In the genomic region with DNA sequence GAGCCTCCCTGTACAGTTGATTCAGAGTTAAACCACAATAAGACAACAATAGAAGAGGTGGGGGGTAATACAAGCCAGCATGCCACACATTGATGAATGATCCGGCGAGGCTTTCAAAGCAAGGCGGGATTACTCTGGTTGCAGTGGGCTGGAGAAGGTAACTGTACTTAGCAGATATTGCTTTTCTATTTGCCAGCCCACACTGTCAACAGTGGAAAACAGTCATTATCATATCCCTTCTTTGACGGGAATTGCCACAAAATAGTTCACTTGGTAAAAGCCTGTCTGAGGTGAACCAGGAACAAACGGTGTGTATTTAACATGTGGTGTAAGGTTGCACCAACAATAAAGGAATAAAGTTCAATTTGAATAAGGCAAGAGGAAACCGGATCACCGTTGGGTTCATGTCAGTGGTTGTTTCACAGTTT, we compare ENCODE assay signal across 19 cellular contexts. TPM values are rescaled to one million over a fixed set of nuclear protein-coding genes. Genes with fewer than 3 reads are reported as not detected.
DNase-seq lines count a peak whose midpoint lies in the region; ATAC-seq, FAIRE-seq and TF ChIP-seq lines count a peak whose summit lies in the region.
"Had no signal": no experiment of that assay in that cellular context is flagged by ENCODE, and none has a peak within 500 bp of the region (broad histone marks: within the 10 kb centered on the region; RNA-seq: fewer than 3 reads in every experiment).

No MANE protein-coding gene starts in this region.

- in situ Hi-C loops in K562 (cut with MboI): no loop called here

- TF ChIP-seq CTCF in K562 (IDR thresholded peaks at IDR 0.05 in 2 of 3, conservative IDR thresholded peaks at IDR 0.05 in 1 of 3; ENCODE audit: insufficient read depth in 2 of 3, low read depth in 1 of 3, low read length in 3 of 3): no peak
- TF ChIP-seq CTCF in liver (IDR thresholded peaks at IDR 0.05; ENCODE audit: low read depth, low read length, missing input control): no peak
- TF ChIP-seq CTCF in colonic mucosa (IDR thresholded peaks at IDR 0.05): no peak
- TF ChIP-seq CTCF in activated CD8-positive, alpha-beta T cell treated with anti-CD3 and anti-CD28 coated beads for 36 hours (IDR thresholded peaks at IDR 0.05): no peak

- intact Hi-C loops in K562 (cut with micrococcal nuclease) (no loop called here), colonic mucosa (cut with DNase I) (no loop called here)
- intact Hi-C loops in activated CD8-positive, alpha-beta T cell treated with anti-CD3 and anti-CD28 coated beads for 36 hours (cut with micrococcal nuclease): no loop called here

- 5% methylated on average over 7 of the region's 7 CpGs for WGBS in K562 (ENCODE audit: insufficient coverage, low coverage, missing lambda C conversion rate)
- 38% methylated on average over 7 of the region's 7 CpGs for WGBS in liver

- CTCF ChIA-PET in K562 (lab: Yijun Ruan, JAX; ENCODE audit: low intra/inter-chr PET ratio): no interaction called here
- CTCF ChIA-PET in activated CD8-positive, alpha-beta T cell treated with anti-CD3 and anti-CD28 coated beads for 36 hours (lab: Charles Lee): no interaction called here

- POLR2A ChIA-PET in K562 (lab: Yijun Ruan, JAX): no interaction called here
- POLR2A ChIA-PET in activated CD8-positive, alpha-beta T cell treated with anti-CD3 and anti-CD28 coated beads for 36 hours (lab: Charles Lee): no interaction called here

- no peaks in the 10 kb centered on the region for H3K9me1 ChIP-seq in K562 (ENCODE audit: control insufficient read depth, insufficient read depth, low read length)

- BruUV-seq in K562 (replicated peaks; lab: Mats Ljungman, UMichigan): no TSS peak

- H3K9me3 ChIP-seq in K562 (replicated peaks; ENCODE audit: control insufficient read depth, insufficient read depth, low read depth, low read length): no peaks in the 10 kb centered on the region
- H3K9me3 ChIP-seq in liver (ENCODE audit: control insufficient read depth in 4 of 4, low read length in 3 of 4): no peaks in the 10 kb centered on the region
- H3K9me3 ChIP-seq in colonic mucosa: no peaks in the 10 kb centered on the region

- H3K36me3 ChIP-seq in K562 (ENCODE audit: control insufficient read depth, insufficient read depth, low read length): no peaks in the 10 kb centered on the region
- no peaks in the 10 kb centered on the region for H3K36me3 ChIP-seq in liver (ENCODE audit: control insufficient read depth in 4 of 4, insufficient read depth in 3 of 4, low read depth in 1 of 4, low read length in 3 of 4)
- H3K36me3 ChIP-seq in colonic mucosa: no peaks in the 10 kb centered on the region

- no peak overlapping the region for H3K27ac ChIP-seq in K562 (ENCODE audit: extremely low read depth, low read depth, low read length)
- H3K27ac ChIP-seq in liver (ENCODE audit: low read depth in 1 of 2, low read length in 2 of 2): peak overlapping the region; percentile 51 to 74
- H3K27ac ChIP-seq in colonic mucosa: no peak overlapping the region
- H3K27ac ChIP-seq: SK-N-MC had no signal

- FAIRE-seq in K562 (lab: Jason Lieb, UNC): peak; percentile 19
- FAIRE-seq in GM12891 (lab: Jason Lieb, UNC): no peak
- FAIRE-seq: D721Med had no signal

- no peak for ATAC-seq in K562
- ATAC-seq in activated CD8-positive, alpha-beta T cell treated with anti-CD3 and anti-CD28 coated beads for 36 hours: no peak
- ATAC-seq: Right ventricle myocardium inferior had no signal

- H3K9ac ChIP-seq in K562 (ENCODE audit: insufficient read depth in 1 of 2, low read depth in 2 of 2, low read length in 2 of 2): no peak overlapping the region
- no peak overlapping the region for H3K9ac ChIP-seq in liver (ENCODE audit: low read depth in 1 of 2, low read length in 2 of 2)
- no peak overlapping the region for H3K9ac ChIP-seq in colonic mucosa (ENCODE audit: low read depth in 2 of 2, low read length in 2 of 2)

- TF ChIP-seq POLR2A in K562 (conservative IDR thresholded peaks at IDR 0.05): no peak
- no peak for TF ChIP-seq POLR2A in GM12891 (IDR thresholded peaks at IDR 0.05; ENCODE audit: low read depth, low read length)

- H3K27me3 ChIP-seq in K562 (ENCODE audit: control insufficient read depth in 2 of 2, insufficient read depth in 2 of 2, low read length in 2 of 2) (peaks cover 2 to 7% of the 10 kb centered on the region in 2 experiments; a peak in 2 of 5 replicates), liver (ENCODE audit: control insufficient read depth in 4 of 4, insufficient read depth in 4 of 4, low read length in 3 of 4) (no peaks in the 10 kb centered on the region), colonic mucosa (no peaks in the 10 kb centered on the region)

- H3K4me3 Mint-ChIP-seq in activated CD8-positive, alpha-beta T cell treated with anti-CD3 and anti-CD28 coated beads for 36 hours: no peak overlapping the region
- H3K4me3 Mint-ChIP-seq: CD4-positive, alpha-beta T cell had no signal

- peaks cover 6% of the 10 kb centered on the region for H3K27me3 Mint-ChIP-seq in activated CD8-positive, alpha-beta T cell treated with anti-CD3 and anti-CD28 coated beads for 36 hours
- H3K27me3 Mint-ChIP-seq: CD4-positive, alpha-beta T cell had no signal

- H3K79me2 ChIP-seq in K562 (ENCODE audit: control insufficient read depth, insufficient read depth, low read length): no peaks in the 10 kb centered on the region

- no peaks in the 10 kb centered on the region for H4K20me1 ChIP-seq in K562 (replicated peaks; ENCODE audit: control insufficient read depth, insufficient read depth, low read length)

- no peaks in the 10 kb centered on the region for H3K36me3 Mint-ChIP-seq in activated CD8-positive, alpha-beta T cell treated with anti-CD3 and anti-CD28 coated beads for 36 hours (ENCODE audit: low read depth)

- TF ChIP-seq RAD21 in K562 (CRISPR knock-in tag; conservative IDR thresholded peaks at IDR 0.05 in 1 of 2, IDR thresholded peaks at IDR 0.05 in 1 of 2): no peak
- peak; percentile 50 to 68 for TF ChIP-seq RAD21 in liver (IDR thresholded peaks at IDR 0.05)

- DNase-seq in Daoy (ENCODE audit: low read depth) (peak; percentile 87), NCI-H2029 treated with DMSO at 0.1 percent for 48 hours (lab: John Stamatoyannopoulos, UW) (peak; percentile 7), K562 (ENCODE audit: extremely low read depth in 1 of 4, low spot score in 3 of 4) (no peak), colonic mucosa (no peak), GM12891 (ENCODE audit: insufficient read length, low spot score) (no peak), Kasumi-1 (lab: John Stamatoyannopoulos, UW) (no peak)
- no peak for DNase-seq in activated CD8-positive, alpha-beta T cell treated with anti-CD3 and anti-CD28 coated beads for 36 hours
- DNase-seq: CD4-positive, alpha-beta T cell; DMS79 treated with DMSO at 0.1 percent for 48 hours; GDM1; Karpas-422; NCI-H1105 treated with DMSO at 0.1 percent for 48 hours; NCI-H187; NCI-H345; NCI-H82 had no signal

- no peak overlapping the region for H3K4me2 ChIP-seq in K562 (ENCODE audit: insufficient read depth, low read length)

- no peaks in the 10 kb centered on the region for H3K9me3 Mint-ChIP-seq in activated CD8-positive, alpha-beta T cell treated with anti-CD3 and anti-CD28 coated beads for 36 hours
- H3K9me3 Mint-ChIP-seq: CD4-positive, alpha-beta T cell had no signal

- H3K4me3 ChIP-seq in K562 (no peak overlapping the region), liver (ENCODE audit: low read depth in 1 of 3, low read length in 3 of 3) (no peak overlapping the region), colonic mucosa (no peak overlapping the region)
- H3K4me3 ChIP-seq: SK-N-MC had no signal

- H3K4me1 Mint-ChIP-seq in activated CD8-positive, alpha-beta T cell treated with anti-CD3 and anti-CD28 coated beads for 36 hours (ENCODE audit: low read depth): peaks cover 9% of the 10 kb centered on the region

- H3K27ac Mint-ChIP-seq in activated CD8-positive, alpha-beta T cell treated with anti-CD3 and anti-CD28 coated beads for 36 hours: no peak overlapping the region
- H3K27ac Mint-ChIP-seq: CD4-positive, alpha-beta T cell had no signal

- no peaks in the 10 kb centered on the region for H3K4me1 ChIP-seq in K562 (replicated peaks in 1 of 2; ENCODE audit: control insufficient read depth in 2 of 2, insufficient read depth in 2 of 2, low read length in 2 of 2)
- peaks cover 0 to 24% (median 14%) of the 10 kb centered on the region in 4 donors for H3K4me1 ChIP-seq in liver (ENCODE audit: control insufficient read depth in 4 of 4, insufficient read depth in 4 of 4, low read length in 3 of 4)
- peaks cover 4% of the 10 kb centered on the region for H3K4me1 ChIP-seq in colonic mucosa

- no peak for TF ChIP-seq EP300 in K562 (IDR thresholded peaks at IDR 0.05; ENCODE audit: low read length)

- H2AFZ ChIP-seq in K562 (ENCODE audit: low read depth, low read length): no peak overlapping the region

TF ChIP-seq in K562, 482 proteins besides CTCF, POLR2A, EP300 and RAD21 (continues in another document):
- no peak for TF ChIP-seq ZNF75A (CRISPR knock-in tag; IDR thresholded peaks at IDR 0.05)

TF ChIP-seq in liver, 16 proteins besides CTCF, POLR2A, EP300 and RAD21 (continues in another document):
- TF ChIP-seq GABPA (IDR thresholded peaks at IDR 0.05 in 1 of 2, conservative IDR thresholded peaks at IDR 0.05 in 1 of 2): peak in 1 of 2 donors; percentile 52

TF ChIP-seq in GM12891, 5 proteins besides CTCF, POLR2A, EP300 and RAD21:
- TF ChIP-seq POU2F2 (IDR thresholded peaks at IDR 0.05; ENCODE audit: low read depth, low read length): no peak
TF ChIP-seq in GM12891: peak in this region for 0.

RNA-seq across cellular contexts. Expression of a gene that starts 5.8 kb away (rescaled TPM):
- total RNA-seq in Daoy (2014; rRNA removed; shearing (Covaris generic)): 35.4 and 44.6 TPM in 2 replicates
- 10.7 and 19.3 TPM in 2 replicates for total RNA-seq in K562 (2011; cell fraction: chromatin; rRNA removed; ENCODE audit: low replicate concordance)
- total RNA-seq in K562 (2011; cell fraction: nucleolus; rRNA removed): 5.0 and 7.9 TPM in 2 replicates
- total RNA-seq in K562 (2011; cell fraction: nucleoplasm; rRNA removed): 5.3 and 7.6 TPM in 2 replicates
- total RNA-seq in K562 (2014; rRNA removed) (0.41 TPM in 1 of 2 replicates, not detected in the other), K562 (2014; rRNA removed; fragmentation: Illumina TruSeq; extraction: Trizol) (0.91 and 0.96 TPM in 2 replicates), K562 (2015; rRNA removed; fragmentation: Illumina TruSeq; extraction: Trizol) (0.68 and 1.1 TPM in 2 replicates), K562 (2021) (0.69 and 2.5 TPM in 2 replicates), liver (1 to 10 TPM in 1 of 2 donors, under 1 TPM in 1; 0.61 to 4.8 TPM), colonic mucosa (under 1 TPM; 0.17 to 0.21 TPM)
- polyA plus RNA-seq in K562 (2011; rRNA removed) (3.0 and 5.2 TPM in 2 replicates), K562 (2014; fragmentation: Illumina TruSeq; extraction: Trizol) (0.15 and 0.42 TPM in 2 replicates), K562 (2014; fragmentation: Nextera tagmentation; extraction: Ambion mirVana) (under 1 TPM; 0.70 to 0.73 TPM), K562 (2014; rRNA removed) (0.20 and 0.32 TPM in 2 replicates), liver (1 to 10 TPM; 1.0 to 3.5 TPM)
- polyA plus RNA-seq in K562 (2011; cell fraction: cytosol; rRNA removed): 0.94 and 2.5 TPM in 2 replicates
- 5.0 and 6.3 TPM in 2 replicates for polyA plus RNA-seq in K562 (2011; cell fraction: nucleus; rRNA removed)
- 0.89 and 3.2 TPM in 2 replicates for polyA plus RNA-seq in K562 (2012)
- polyA minus RNA-seq in K562 (2011; rRNA and poly(A)+ RNA removed): 4.0 and 7.7 TPM in 2 replicates
- polyA minus RNA-seq in K562 (2011; cell fraction: cytosol; rRNA and poly(A)+ RNA removed): 1.1 TPM in 1 of 2 replicates, not detected in the other
- polyA minus RNA-seq in K562 (2011; cell fraction: nucleus; rRNA and poly(A)+ RNA removed): 6.7 and 7.4 TPM in 2 replicates
- total RNA-seq in activated CD8-positive, alpha-beta T cell treated with anti-CD3 and anti-CD28 coated beads for 36 hours: under 1 TPM in 1 of 2 experiments, not detected in 1; 0.43 TPM
- polyA plus RNA-seq in GM12891 (2012; ENCODE audit: low read depth, missing spikeins): 0.12 TPM

Comparison
In these comparisons a context has a peak if more than half of its experiments do, and no peak if none do; other contexts are left out.
1. DNase-seq: peak in Daoy (single experiment) and NCI-H2029 treated with DMSO at 0.1 percent for 48 hours (single experiment); none in K562 (0 of 4), colonic mucosa (single experiment), activated CD8-positive, alpha-beta T cell treated with anti-CD3 and anti-CD28 coated beads for 36 hours (single experiment), GM12891 (single experiment) and Kasumi-1 (0 of 2).
2. H3K27ac ChIP-seq: peak in liver (2 of 2); none in K562 (single experiment) and colonic mucosa (single experiment).